28 cellular contexts compared by ENCODE assay signal in the genomic region with DNA sequence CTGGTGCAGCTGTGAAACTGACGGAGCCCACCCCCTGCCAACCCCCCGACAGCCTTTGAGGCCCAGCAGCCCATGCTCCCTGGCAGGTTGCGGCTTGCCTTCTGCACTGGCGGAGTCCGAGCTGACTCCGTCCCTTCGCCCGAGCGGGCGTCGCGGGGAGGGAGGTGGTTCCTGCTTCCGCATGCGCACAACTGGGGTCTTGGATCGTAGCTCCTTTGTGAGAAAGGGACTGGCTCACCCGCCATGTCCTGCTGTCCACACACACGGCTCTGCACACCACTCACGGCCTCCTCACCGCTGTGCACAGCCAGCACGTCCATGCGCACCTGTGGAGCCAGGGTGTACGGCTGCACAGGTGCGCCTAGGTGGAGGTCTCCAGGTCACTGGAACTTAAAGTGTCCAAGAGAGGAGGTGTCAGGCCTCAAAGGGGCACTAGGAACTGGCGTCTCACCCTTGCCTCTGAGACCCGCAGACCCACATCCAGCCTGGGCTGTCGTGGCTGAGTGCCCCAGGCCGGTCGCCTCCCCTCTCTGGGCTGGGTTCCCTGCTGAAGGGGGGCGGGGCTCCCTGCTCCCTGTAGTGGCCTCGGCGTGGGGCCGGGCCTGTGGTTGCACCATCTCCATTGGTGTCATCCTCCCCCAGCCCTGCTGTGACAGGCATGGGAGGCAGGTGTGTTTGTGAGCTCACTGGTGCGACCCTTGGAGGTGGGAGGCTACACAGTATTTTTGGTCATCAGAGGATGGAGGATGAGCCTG. TPM values are rescaled to one million over a fixed set of nuclear protein-coding genes. Genes with fewer than 3 reads are reported as not detected.
"Had no signal": no experiment of that assay in that cellular context is flagged by ENCODE, and none has a peak within 500 bp of the region (broad histone marks: within the 10 kb centered on the region; RNA-seq: fewer than 3 reads in every experiment).

No MANE protein-coding gene starts in this region.

- H3K27ac ChIP-seq: heart right ventricle, sigmoid colon, testis, vagina had no signal

- H3K27me3 ChIP-seq: testis, vagina had no signal

- H3K36me3 ChIP-seq: heart right ventricle, sigmoid colon, vagina had no signal

- ATAC-seq: left cardiac atrium; stimulated activated memory B cell treated with anti-CD40 and anti-IgM and Interleukin-4, amounts not matched to agents 10 μg/mL and 1 μg/mL and 100 μg/mL, for 72 hours had no signal

- H3K4me3 ChIP-seq: heart right ventricle, sigmoid colon, smooth muscle cell, testis, vagina had no signal

- H3K4me2 ChIP-seq: smooth muscle cell had no signal

- FAIRE-seq: endometrium had no signal

- DNase-seq: activated CD4-positive, alpha-beta memory T cell treated with anti-CD3 and anti-CD28 coated beads, Interleukin-2, amount 10 ng/mL, durations not matched to agents 7 days and 5 days; activated CD4-positive, alpha-beta T cell treated with anti-CD3 and anti-CD28 coated beads for 48 hours; activated effector memory CD4-positive, alpha-beta T cell treated with Interleukin-2 at 50 U/mL for 16 hours; activated naive CD4-positive, alpha-beta T cell treated with anti-CD3 and anti-CD28 coated beads, Interleukin-2, amount 10 ng/mL, durations not matched to agents 7 days and 5 days; activated T-cell treated with anti-CD3 and anti-CD28 coated beads, Interleukin-2, amount 50 U/mL, for 72 hours; aorta; effector CD4-positive, alpha-beta T cell; foreskin fibroblast; heart right ventricle; islet precursor cell; left cardiac atrium; mesenchymal stem cell; occipital lobe; sigmoid colon; stimulated activated CD4-positive, alpha-beta T cell treated with anti-CD3 and anti-CD28 coated beads, Interleukin-15, amount 100 ng/mL, for 24 hours; trophoblast cell had no signal

- H3K9me3 Mint-ChIP-seq: activated CD4-positive, alpha-beta memory T cell treated with anti-CD3 and anti-CD28 coated beads, Interleukin-2, amount 10 ng/mL, durations not matched to agents 7 days and 5 days; activated naive CD4-positive, alpha-beta T cell treated with anti-CD3 and anti-CD28 coated beads, Interleukin-2, amount 10 ng/mL, durations not matched to agents 7 days and 5 days; activated T-cell treated with anti-CD3 and anti-CD28 coated beads, Interleukin-2, amount 50 U/mL, for 72 hours; brain; dendritic cell treated with granulocyte-macrophage colony-stimulating factor and Interleukin-4, amounts not matched to agents 40 ng/mL and 50 ng/mL, for 4 days; nephron; stimulated activated memory B cell treated with anti-CD40 and anti-IgM and Interleukin-4, amounts not matched to agents 10 μg/mL and 1 μg/mL and 100 μg/mL, for 72 hours had no signal

- H3K9me3 ChIP-seq: sigmoid colon, testis, vagina had no signal

- H3K4me1 ChIP-seq: heart right ventricle, sigmoid colon, testis, vagina had no signal

- H3K4me1 Mint-ChIP-seq: activated CD4-positive, alpha-beta memory T cell treated with anti-CD3 and anti-CD28 coated beads, Interleukin-2, amount 10 ng/mL, durations not matched to agents 7 days and 5 days; activated naive CD4-positive, alpha-beta T cell treated with anti-CD3 and anti-CD28 coated beads, Interleukin-2, amount 10 ng/mL, durations not matched to agents 7 days and 5 days; brain; nephron; stimulated activated memory B cell treated with anti-CD40 and anti-IgM and Interleukin-4, amounts not matched to agents 10 μg/mL and 1 μg/mL and 100 μg/mL, for 72 hours had no signal

- H3K36me3 Mint-ChIP-seq: activated naive CD4-positive, alpha-beta T cell treated with anti-CD3 and anti-CD28 coated beads, Interleukin-2, amount 10 ng/mL, durations not matched to agents 7 days and 5 days; stimulated activated memory B cell treated with anti-CD40 and anti-IgM and Interleukin-4, amounts not matched to agents 10 μg/mL and 1 μg/mL and 100 μg/mL, for 72 hours had no signal

- H3K4me3 Mint-ChIP-seq: activated CD4-positive, alpha-beta memory T cell treated with anti-CD3 and anti-CD28 coated beads, Interleukin-2, amount 10 ng/mL, durations not matched to agents 7 days and 5 days; activated naive CD4-positive, alpha-beta T cell treated with anti-CD3 and anti-CD28 coated beads, Interleukin-2, amount 10 ng/mL, durations not matched to agents 7 days and 5 days; activated T-cell treated with anti-CD3 and anti-CD28 coated beads, Interleukin-2, amount 50 U/mL, for 72 hours; brain; dendritic cell treated with granulocyte-macrophage colony-stimulating factor and Interleukin-4, amounts not matched to agents 40 ng/mL and 50 ng/mL, for 4 days; nephron; stimulated activated memory B cell treated with anti-CD40 and anti-IgM and Interleukin-4, amounts not matched to agents 10 μg/mL and 1 μg/mL and 100 μg/mL, for 72 hours had no signal

- H3K27ac Mint-ChIP-seq: activated CD4-positive, alpha-beta memory T cell treated with anti-CD3 and anti-CD28 coated beads, Interleukin-2, amount 10 ng/mL, durations not matched to agents 7 days and 5 days; activated naive CD4-positive, alpha-beta T cell treated with anti-CD3 and anti-CD28 coated beads, Interleukin-2, amount 10 ng/mL, durations not matched to agents 7 days and 5 days; activated T-cell treated with anti-CD3 and anti-CD28 coated beads, Interleukin-2, amount 50 U/mL, for 72 hours; dendritic cell treated with granulocyte-macrophage colony-stimulating factor and Interleukin-4, amounts not matched to agents 40 ng/mL and 50 ng/mL, for 4 days; nephron; stimulated activated memory B cell treated with anti-CD40 and anti-IgM and Interleukin-4, amounts not matched to agents 10 μg/mL and 1 μg/mL and 100 μg/mL, for 72 hours had no signal

RNA-seq across cellular contexts. Expression of gene JPH3, which starts 45.3 kb away (rescaled TPM):
- total RNA-seq: activated CD4-positive, alpha-beta memory T cell treated with anti-CD3 and anti-CD28 coated beads, Interleukin-2, amount 10 ng/mL, durations not matched to agents 7 days and 5 days; fibroblast of lung; lower leg skin; mononuclear cell; myocyte had no signal
- polyA plus RNA-seq: aorta had no signal
